6 cellular contexts compared by ENCODE assay signal in the genomic region with DNA sequence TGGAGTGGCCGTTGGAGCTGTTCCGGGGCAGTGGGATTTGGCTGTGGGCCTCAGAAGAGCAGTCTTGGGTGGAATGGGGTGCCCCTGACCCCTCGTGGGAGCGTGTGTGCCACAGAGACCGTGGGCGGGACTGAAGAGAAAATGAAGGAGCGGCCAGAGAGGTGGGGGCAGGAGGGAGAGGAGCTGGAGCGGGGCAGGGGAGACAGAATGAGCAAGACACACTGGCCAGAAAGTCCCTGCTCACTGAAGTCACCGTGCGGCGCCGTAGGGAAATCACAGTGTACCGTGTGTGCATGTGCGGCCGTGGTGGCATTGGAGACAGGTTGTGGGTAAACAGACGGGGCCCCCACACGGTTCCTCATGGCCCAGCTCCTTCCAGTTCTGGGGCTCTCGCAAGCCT. TPM values are rescaled to one million over a fixed set of nuclear protein-coding genes. Genes with fewer than 3 reads are reported as not detected.
"Had no signal": no experiment of that assay in that cellular context is flagged by ENCODE, and none has a peak within 500 bp of the region (broad histone marks: within the 10 kb centered on the region; RNA-seq: fewer than 3 reads in every experiment).

No MANE protein-coding gene starts in this region.

RNA-seq across cellular contexts. Expression of gene SPDYE17, which starts 40.0 kb away (rescaled TPM):
- total RNA-seq: GM23248, H4, H7, HepG2, HT1080 had no signal
- polyA plus RNA-seq: GM23248, HepG2, IgD-negative memory B cell had no signal
